Comparison of ENCODE assay signal across 19 cellular contexts in the genomic region with DNA sequence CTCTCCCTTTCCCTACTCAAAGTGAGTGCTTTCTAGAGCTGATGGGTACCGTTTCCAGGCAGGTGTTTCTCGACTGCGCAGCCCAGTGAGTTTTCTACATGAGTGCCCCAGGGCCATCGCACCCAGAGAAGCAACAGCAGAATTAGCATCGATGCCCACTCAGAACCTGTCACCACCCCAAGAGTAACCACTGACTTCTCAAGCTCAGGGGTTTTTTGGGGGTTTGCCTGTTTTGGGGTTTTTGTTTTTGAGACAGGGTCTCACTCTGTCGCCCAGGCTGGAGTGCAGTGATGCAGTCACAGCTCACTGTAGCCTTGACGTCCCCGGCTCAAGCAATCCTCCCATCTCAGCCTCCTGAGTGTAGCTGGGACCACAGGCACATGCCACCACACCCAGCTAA. TPM values are rescaled to one million over a fixed set of nuclear protein-coding genes. Genes with fewer than 3 reads are reported as not detected.
DNase-seq lines count a peak whose midpoint lies in the region; ATAC-seq and TF ChIP-seq lines count a peak whose summit lies in the region.
"Had no signal": no experiment of that assay in that cellular context is flagged by ENCODE, and none has a peak within 500 bp of the region (broad histone marks: within the 10 kb centered on the region; RNA-seq: fewer than 3 reads in every experiment).

No MANE protein-coding gene starts in this region.

- peaks cover 4% of the 10 kb centered on the region for H3K4me1 Mint-ChIP-seq in T-helper 17 cell
- H3K4me1 Mint-ChIP-seq in nephron progenitor cell, result peaks cover under 1% of the 10 kb centered on the region

- H3K27me3 Mint-ChIP-seq in T-helper 17 cell, result no peaks in the 10 kb centered on the region
- H3K27me3 Mint-ChIP-seq in nephron progenitor cell (ENCODE audit: low read depth, poor library complexity), result no peaks in the 10 kb centered on the region

- DNase-seq in GM13977 (ENCODE audit: low spot score), result peak; percentile 66
- no peak for DNase-seq in T-helper 17 cell
- DNase-seq in nephron progenitor cell, result no peak
- DNase-seq in NCI-H1105 (lab: John Stamatoyannopoulos, UW), result no peak
- no peak for DNase-seq in NCI-H2171 (lab: John Stamatoyannopoulos, UW)
- DNase-seq in NCI-H69 (lab: John Stamatoyannopoulos, UW), result no peak
- DNase-seq: activated gamma-delta T cell treated with Interleukin-2 at 50 U/mL for 16 hours; AML-193; brain microvascular endothelial cell; DND-41; effector CD8-positive, alpha-beta T cell; kidney glomerular epithelial cell; NCI-H2107; stimulated activated CD4-positive, alpha-beta T cell treated with anti-CD3 and anti-CD28 coated beads, Interleukin-4, amount 100 ng/mL, for 24 hours; SW 1271 had no signal

- no peaks in the 10 kb centered on the region for H3K36me3 Mint-ChIP-seq in T-helper 17 cell (ENCODE audit: low read depth)
- H3K36me3 Mint-ChIP-seq in nephron progenitor cell (ENCODE audit: low read depth), result no peaks in the 10 kb centered on the region

- H3K9me3 ChIP-seq in T-helper 17 cell (ENCODE audit: control insufficient read depth, low read length, poor library complexity, severe bottlenecking), result no peaks in the 10 kb centered on the region
- H3K9me3 ChIP-seq: gastroesophageal sphincter had no signal

- TF ChIP-seq CTCF in GM13977 (IDR thresholded peaks at IDR 0.05; ENCODE audit: extremely low read depth, insufficient read depth, missing control alignments), result no peak
- TF ChIP-seq CTCF in nephron progenitor cell (IDR thresholded peaks at IDR 0.05), result no peak

- H3K9me3 Mint-ChIP-seq in nephron progenitor cell, result no peaks in the 10 kb centered on the region

- ATAC-seq in GM19468 (IDR thresholded peaks at IDR 0.05; ENCODE audit: extremely low read depth, unreplicated experiment) (peak; percentile 35), HG02938 (IDR thresholded peaks at IDR 0.05; ENCODE audit: unreplicated experiment) (peak; percentile 62), T-helper 17 cell (peak; percentile 60)
- ATAC-seq: gastroesophageal sphincter, right cardiac atrium had no signal

- in situ Hi-C loops in GM13977 (cut with MboI; ENCODE audit: low pct_unique_long_range_greater_than_20kb, low sequenced_read_pairs, unreplicated experiment), result no loop called here

- H3K27ac Mint-ChIP-seq in T-helper 17 cell (no peak overlapping the region), nephron progenitor cell (no peak overlapping the region)

- H3K4me3 Mint-ChIP-seq in T-helper 17 cell (no peak overlapping the region), nephron progenitor cell (no peak overlapping the region)

RNA-seq across cellular contexts. Expression of a gene that starts 25.7 kb away (rescaled TPM):
- 1 to 10 TPM; 8.6 to 9.3 TPM for total RNA-seq in T-helper 17 cell

RNA-seq across cellular contexts. Expression of a gene that starts 46.5 kb away (rescaled TPM):
- 10 to 100 TPM; 12.7 to 16.2 TPM for total RNA-seq in T-helper 17 cell

RNA-seq across cellular contexts. Expression of a gene that starts 46.5 kb away (rescaled TPM):
- 1 to 10 TPM; 4.1 to 4.2 TPM for total RNA-seq in T-helper 17 cell

RNA-seq across cellular contexts. Expression of a gene that starts 55.8 kb away (rescaled TPM):
- total RNA-seq in T-helper 17 cell, result 100 to 1,000 TPM in 1 of 2 donors, 10 to 100 TPM in 1; 81.3 to 115 TPM
